28 cellular contexts compared by ENCODE assay signal in genomic region chr22:48389916-48390315, GRCh38.
"Had no signal": no experiment of that assay in that cellular context is flagged by ENCODE, and none has a peak within 500 bp of the region (broad histone marks: within the 10 kb centered on the region; RNA-seq: fewer than 3 reads in every experiment).

No MANE protein-coding gene starts in this region.

- H3K4me1 ChIP-seq: ascending aorta, body of pancreas had no signal

- H3K36me3 ChIP-seq: ascending aorta had no signal

- H3K4me3 ChIP-seq: ascending aorta, body of pancreas had no signal

- FAIRE-seq: TTC549 had no signal

- H3K27me3 ChIP-seq: ascending aorta, body of pancreas had no signal

- H3K27ac ChIP-seq: ascending aorta, body of pancreas, SK-N-MC had no signal

- DNase-seq: activated B cell treated with CpG ODN at 0.5 μM for 24 hours; activated CD4-positive, alpha-beta T cell treated with anti-CD3 and anti-CD28 coated beads for 1 hour; activated CD4-positive, alpha-beta T cell treated with anti-CD3 and anti-CD28 coated beads, Interleukin-2, amount 10 ng/mL, durations not matched to agents 24 days and 14 days; activated CD4-positive, alpha-beta T cell treated with anti-CD3 and anti-CD28 coated beads, Interleukin-2, amount 50 U/mL, for 48 hours; activated CD8-positive, alpha-beta memory T cell treated with anti-CD3 and anti-CD28 coated beads, Interleukin-2, amount 10 ng/mL, durations not matched to agents 7 days and 5 days; activated effector memory CD4-positive, alpha-beta T cell treated with Interleukin-2 at 50 U/mL for 16 hours; activated naive CD4-positive, alpha-beta T cell treated with Interleukin-2 at 50 U/mL for 16 hours; activated naive CD8-positive, alpha-beta T cell treated with anti-CD3 and anti-CD28 coated beads, Interleukin-2, amount 50 U/mL, for 24 hours; activated T-cell treated with anti-CD3 and anti-CD28 coated beads, Interleukin-2, amount 50 U/mL, for 24 hours; amniotic stem cell; body of pancreas; KG1; NCI-H1048; NCI-H1417; NCI-H1930; NCI-H2171; NCI-H2227 treated with DMSO at 0.1 percent for 48 hours; NCI-H446 treated with DMSO at 0.1 percent for 48 hours; NCI-H526; NCI-H82; T-cell; T-helper 2 cell; T1000 had no signal

- ATAC-seq: activated CD8-positive, alpha-beta memory T cell treated with anti-CD3 and anti-CD28 coated beads, Interleukin-2, amount 10 ng/mL, durations not matched to agents 7 days and 5 days; activated naive CD4-positive, alpha-beta T cell treated with anti-CD3 and anti-CD28 coated beads, Interleukin-2, amount 50 U/mL, for 72 hours; activated naive CD8-positive, alpha-beta T cell treated with anti-CD3 and anti-CD28 coated beads, Interleukin-2, amount 50 U/mL, for 24 hours; body of pancreas; Right ventricle myocardium inferior; T-cell had no signal
